8 cellular contexts compared by ENCODE assay signal in the genomic region with DNA sequence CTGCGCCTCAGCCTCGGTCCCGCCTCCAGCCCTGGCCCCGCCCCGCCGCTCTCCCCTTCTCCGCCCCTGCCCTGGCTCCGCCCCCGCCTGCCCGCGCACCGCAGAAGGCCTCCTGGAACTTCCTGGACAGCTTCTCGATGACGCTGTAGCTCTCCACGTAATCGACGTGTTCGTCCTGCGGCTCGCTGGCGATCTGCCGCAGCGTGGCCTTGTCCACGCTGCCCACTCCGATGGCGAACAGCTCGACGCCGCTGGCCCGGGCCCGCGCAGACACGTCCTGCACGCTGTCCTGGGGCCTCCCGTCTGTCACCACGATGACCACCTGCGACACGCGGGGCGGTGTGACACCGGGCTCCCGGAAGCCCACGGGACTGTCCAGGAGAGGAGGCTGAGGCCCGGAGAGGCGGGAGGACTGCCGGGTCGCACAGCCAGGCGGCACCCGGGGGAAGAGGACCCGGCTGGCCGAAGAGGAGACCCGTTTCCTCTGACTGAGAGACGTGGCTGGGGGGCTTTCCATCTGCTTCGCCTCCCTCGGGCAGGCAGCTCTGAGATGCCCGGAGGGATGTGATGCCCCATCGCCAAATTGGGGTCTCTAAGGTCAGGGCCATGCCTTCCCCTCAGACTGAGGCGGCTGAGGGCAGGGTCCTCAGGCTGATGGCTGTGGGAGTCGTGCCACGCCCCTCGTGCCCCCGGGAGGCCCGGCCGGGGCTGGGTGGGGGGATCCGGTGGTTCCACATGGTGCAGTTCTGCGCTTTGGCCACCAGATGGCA. TPM values are rescaled to one million over a fixed set of nuclear protein-coding genes. Genes with fewer than 3 reads are reported as not detected.
DNase-seq lines count a peak whose midpoint lies in the region; ATAC-seq and TF ChIP-seq lines count a peak whose summit lies in the region.

No MANE protein-coding gene starts in this region.

- H3K36me3 ChIP-seq in CD8-positive, alpha-beta memory T cell (ENCODE audit: insufficient read depth, low read length), result peaks cover 16% of the 10 kb centered on the region
- H3K36me3 ChIP-seq in PC-3 (ENCODE audit: low read depth, low read length) (no peaks in the 10 kb centered on the region), esophagus muscularis mucosa (peaks cover 0 to 16% (median 6%) of the 10 kb centered on the region in 4 donors)
- peaks cover 0 to 27% (median 0%) of the 10 kb centered on the region in 3 experiments for H3K36me3 ChIP-seq in naive thymus-derived CD4-positive, alpha-beta T cell (ENCODE audit: control insufficient read depth in 2 of 3, insufficient read depth in 3 of 3, low read length in 3 of 3)

- H3K4me1 ChIP-seq in CD8-positive, alpha-beta memory T cell (ENCODE audit: insufficient read depth, low read length), result peaks cover 26% of the 10 kb centered on the region
- H3K4me1 ChIP-seq in PC-3 (ENCODE audit: insufficient read depth, low read length) (peaks cover 10% of the 10 kb centered on the region), esophagus muscularis mucosa (peaks cover 10 to 22% (median 17%) of the 10 kb centered on the region in 4 donors)
- H3K4me1 ChIP-seq in naive thymus-derived CD4-positive, alpha-beta T cell (ENCODE audit: control insufficient read depth in 2 of 2, insufficient read depth in 2 of 2, low read length in 2 of 2), result peaks cover 10 to 37% of the 10 kb centered on the region in 2 donors

- H3K27ac ChIP-seq in CD8-positive, alpha-beta memory T cell (ENCODE audit: low read depth, low read length), result peak overlapping the region; percentile 100
- H3K27ac ChIP-seq in HL-60 (replicated peaks) (peak overlapping the region; percentile 89), PC-3 (ENCODE audit: low read length) (peak overlapping the region; percentile 81), esophagus muscularis mucosa (replicated peaks in 1 of 4) (peak overlapping the region; percentile 95 to 100 (median 100))
- peak overlapping the region; percentile 100 for H3K27ac ChIP-seq in naive thymus-derived CD4-positive, alpha-beta T cell (ENCODE audit: low read depth, low read length)

- no peaks in the 10 kb centered on the region for H4K20me1 ChIP-seq in PC-3 (ENCODE audit: low read length)

- peak; percentile 82 for TF ChIP-seq CTCF in HL-60 (IDR thresholded peaks at IDR 0.05; ENCODE audit: insufficient read depth, low read length)
- peak; percentile 96 for TF ChIP-seq CTCF in PC-3 (conservative IDR thresholded peaks at IDR 0.05; ENCODE audit: low read depth, low read length)
- peak in 2 of 3 experiments; percentile 97 to 99 for TF ChIP-seq CTCF in esophagus muscularis mucosa (IDR thresholded peaks at IDR 0.05)

- H3K9me3 Mint-ChIP-seq in CD8-positive, alpha-beta memory T cell, result peaks cover 0 to 7% (median 4%) of the 10 kb centered on the region in 5 donors
- H3K9me3 Mint-ChIP-seq in activated T-cell treated with anti-CD3 and anti-CD28 coated beads, Interleukin-2, amount 50 U/mL, for 4 hours, result peaks cover 8% of the 10 kb centered on the region
- H3K9me3 Mint-ChIP-seq in naive thymus-derived CD4-positive, alpha-beta T cell, result peaks cover 0 to 9% (median 0%) of the 10 kb centered on the region in 11 donors
- peaks cover 3% of the 10 kb centered on the region for H3K9me3 Mint-ChIP-seq in stimulated activated memory B cell treated with anti-CD40 and anti-IgM and Interleukin-4, amounts not matched to agents 10 μg/mL and 1 μg/mL and 100 μg/mL, for 72 hours

- no peaks in the 10 kb centered on the region for H3K79me2 ChIP-seq in PC-3 (ENCODE audit: low read length)

- intact Hi-C loops in PC-3 (cut with micrococcal nuclease), result loop anchor here (1.0 to 5.0 kb wide), 2 partner anchors 192 to 1482 kb away; partner anchors contain the start of gene PTPRU
- intact Hi-C loops in esophagus muscularis mucosa (cut with DNase I), result loop anchor here (1.0 kb wide), 1 partner anchor 60 kb away; no protein-coding TSS in a partner anchor
- intact Hi-C loops in naive thymus-derived CD4-positive, alpha-beta T cell (cut with micrococcal nuclease), result loop anchor here (1.0 to 10.0 kb wide), 17 partner anchors 24 to 1982 kb away; partner anchors contain the start of genes LAPTM5 (in 2 of the 2), PUM1 (in 2 of the 2), SNRNP40 (in 2 of the 2) and PTPRU (in 1 of the 2)

- peak overlapping the region; percentile 88 to 99 (median 96) for H3K27ac Mint-ChIP-seq in CD8-positive, alpha-beta memory T cell
- H3K27ac Mint-ChIP-seq in naive thymus-derived CD4-positive, alpha-beta T cell, result peak overlapping the region; percentile 86 to 97 (median 94)
- peak overlapping the region; percentile 97 for H3K27ac Mint-ChIP-seq in stimulated activated memory B cell treated with anti-CD40 and anti-IgM and Interleukin-4, amounts not matched to agents 10 μg/mL and 1 μg/mL and 100 μg/mL, for 72 hours

- no peaks in the 10 kb centered on the region for H3K9me3 ChIP-seq in CD8-positive, alpha-beta memory T cell (ENCODE audit: low read length)
- H3K9me3 ChIP-seq in PC-3 (ENCODE audit: low read length) (no peaks in the 10 kb centered on the region), esophagus muscularis mucosa (peaks cover 0 to 4% (median 0%) of the 10 kb centered on the region in 4 donors)
- peaks cover 0 to 9% (median 0%) of the 10 kb centered on the region in 3 experiments for H3K9me3 ChIP-seq in naive thymus-derived CD4-positive, alpha-beta T cell (ENCODE audit: control insufficient read depth in 2 of 3, low read length in 3 of 3)

- H3K4me2 ChIP-seq in PC-3 (ENCODE audit: low read length), result peak overlapping the region; percentile 89

- peak; percentile 73 to 96 (median 89) for DNase-seq in CD8-positive, alpha-beta memory T cell
- peak; percentile 93 to 97 for DNase-seq in HL-60 (ENCODE audit: low read depth in 1 of 2, low spot score in 1 of 2)
- no peak for DNase-seq in PC-3
- DNase-seq in activated T-cell treated with anti-CD3 and anti-CD28 coated beads, Interleukin-2, amount 50 U/mL, for 4 hours, result peak; percentile 85
- peak; percentile 96 for DNase-seq in esophagus muscularis mucosa (ENCODE audit: extremely low spot score)
- peak; percentile 75 to 97 (median 96) for DNase-seq in naive thymus-derived CD4-positive, alpha-beta T cell

- peak; percentile 59 for TF ChIP-seq POLR2A in esophagus muscularis mucosa (IDR thresholded peaks at IDR 0.05; ENCODE audit: low read depth)

- no peaks in the 10 kb centered on the region for H3K9me2 ChIP-seq in PC-3 (replicated peaks; ENCODE audit: low read length)

- H3K4me3 ChIP-seq in CD8-positive, alpha-beta memory T cell (ENCODE audit: low read length), result peak overlapping the region; percentile 88
- H3K4me3 ChIP-seq in HL-60 (replicated peaks; ENCODE audit: insufficient read depth, low read length), result peak overlapping the region; percentile 51
- peak overlapping the region; percentile 67 for H3K4me3 ChIP-seq in PC-3 (ENCODE audit: low read length)
- peak overlapping the region; percentile 60 to 75 (median 68) for H3K4me3 ChIP-seq in esophagus muscularis mucosa
- H3K4me3 ChIP-seq in naive thymus-derived CD4-positive, alpha-beta T cell (ENCODE audit: low read length), result peak overlapping the region; percentile 88

- CTCF ChIA-PET in CD8-positive, alpha-beta memory T cell (lab: Charles Lee), result interaction anchor here (0.7 to 19.6 kb wide), 19 partner anchors 9 to 347 kb away, joined by 3 to 525 read pairs (median 6); partner anchors contain the start of genes LAPTM5 and PUM1
- CTCF ChIA-PET in PC-3 (lab: Charles Lee), result interaction anchor here (0.5 to 1.6 kb wide), 11 partner anchors 11 to 1461 kb away, joined by 3 to 67 read pairs (median 4); no protein-coding TSS in a partner anchor
- CTCF ChIA-PET in naive thymus-derived CD4-positive, alpha-beta T cell (lab: Charles Lee), result interaction anchor here (0.6 to 5.2 kb wide), 21 partner anchors 9 to 1537 kb away, joined by 3 to 149 read pairs (median 9); partner anchors contain the start of genes LAPTM5, MECR and SRSF4

- peak overlapping the region; percentile 79 to 93 (median 89) for H3K4me3 Mint-ChIP-seq in CD8-positive, alpha-beta memory T cell
- H3K4me3 Mint-ChIP-seq in activated T-cell treated with anti-CD3 and anti-CD28 coated beads, Interleukin-2, amount 50 U/mL, for 4 hours, result peak overlapping the region; percentile 86
- peak overlapping the region; percentile 83 to 96 (median 91) for H3K4me3 Mint-ChIP-seq in naive thymus-derived CD4-positive, alpha-beta T cell
- H3K4me3 Mint-ChIP-seq in stimulated activated memory B cell treated with anti-CD40 and anti-IgM and Interleukin-4, amounts not matched to agents 10 μg/mL and 1 μg/mL and 100 μg/mL, for 72 hours, result peak overlapping the region; percentile 97

- H3F3A ChIP-seq in PC-3 (ENCODE audit: low read length, unreplicated experiment), result no peaks in the 10 kb centered on the region

- peaks cover 0 to 19% (median 6%) of the 10 kb centered on the region in 3 donors for H3K36me3 Mint-ChIP-seq in CD8-positive, alpha-beta memory T cell
- H3K36me3 Mint-ChIP-seq in activated T-cell treated with anti-CD3 and anti-CD28 coated beads, Interleukin-2, amount 50 U/mL, for 4 hours (ENCODE audit: insufficient read depth), result peaks cover 2% of the 10 kb centered on the region
- H3K36me3 Mint-ChIP-seq in naive thymus-derived CD4-positive, alpha-beta T cell, result peaks cover 0 to 10% (median 0%) of the 10 kb centered on the region in 5 donors
- H3K36me3 Mint-ChIP-seq in stimulated activated memory B cell treated with anti-CD40 and anti-IgM and Interleukin-4, amounts not matched to agents 10 μg/mL and 1 μg/mL and 100 μg/mL, for 72 hours, result no peaks in the 10 kb centered on the region

- H3K9ac ChIP-seq in PC-3 (ENCODE audit: low read length), result peak overlapping the region; percentile 90

- ATAC-seq in GM19438 (IDR thresholded peaks at IDR 0.05; ENCODE audit: low read depth, unreplicated experiment) (peak; percentile 52), PC-3 (peak; percentile 71)
- ATAC-seq in activated T-cell treated with anti-CD3 and anti-CD28 coated beads, Interleukin-2, amount 50 U/mL, for 4 hours, result peak; percentile 73 to 77
- ATAC-seq in naive thymus-derived CD4-positive, alpha-beta T cell, result peak; percentile 78
- peak; percentile 87 for ATAC-seq in stimulated activated memory B cell treated with anti-CD40 and anti-IgM and Interleukin-4, amounts not matched to agents 10 μg/mL and 1 μg/mL and 100 μg/mL, for 72 hours

- peaks cover 21 to 48% (median 27%) of the 10 kb centered on the region in 3 donors for H3K4me1 Mint-ChIP-seq in CD8-positive, alpha-beta memory T cell
- peaks cover 30% of the 10 kb centered on the region for H3K4me1 Mint-ChIP-seq in activated T-cell treated with anti-CD3 and anti-CD28 coated beads, Interleukin-2, amount 50 U/mL, for 4 hours (ENCODE audit: low read depth)
- peaks cover 18 to 49% (median 38%) of the 10 kb centered on the region in 7 donors for H3K4me1 Mint-ChIP-seq in naive thymus-derived CD4-positive, alpha-beta T cell
- H3K4me1 Mint-ChIP-seq in stimulated activated memory B cell treated with anti-CD40 and anti-IgM and Interleukin-4, amounts not matched to agents 10 μg/mL and 1 μg/mL and 100 μg/mL, for 72 hours, result peaks cover 49% of the 10 kb centered on the region

- TF ChIP-seq EP300 in esophagus muscularis mucosa (IDR thresholded peaks at IDR 0.05), result no peak

- BruUV-seq in PC-3 (replicated peaks; lab: Mats Ljungman, UMichigan), result TSS peak; percentile 33

- under 1% methylated on average over 40 of the region's 66 CpGs for WGBS in esophagus muscularis mucosa

- H3K27me3 ChIP-seq in CD8-positive, alpha-beta memory T cell (ENCODE audit: insufficient read depth, low read length, poor library complexity, severe bottlenecking), result no peaks in the 10 kb centered on the region
- H3K27me3 ChIP-seq in HL-60 (ENCODE audit: insufficient read depth, poor library complexity, severe bottlenecking) (no peaks in the 10 kb centered on the region), PC-3 (ENCODE audit: low read length) (no peaks in the 10 kb centered on the region), esophagus muscularis mucosa (no peaks in the 10 kb centered on the region)
- no peaks in the 10 kb centered on the region for H3K27me3 ChIP-seq in naive thymus-derived CD4-positive, alpha-beta T cell (ENCODE audit: control insufficient read depth in 2 of 2, insufficient read depth in 2 of 2, low read length in 2 of 2)

- peak overlapping the region; percentile 67 for H2AFZ ChIP-seq in PC-3 (ENCODE audit: low read length)

- H3K27me3 Mint-ChIP-seq in CD8-positive, alpha-beta memory T cell, result no peaks in the 10 kb centered on the region
- H3K27me3 Mint-ChIP-seq in activated T-cell treated with anti-CD3 and anti-CD28 coated beads, Interleukin-2, amount 50 U/mL, for 4 hours (ENCODE audit: low read depth), result no peaks in the 10 kb centered on the region
- no peaks in the 10 kb centered on the region for H3K27me3 Mint-ChIP-seq in naive thymus-derived CD4-positive, alpha-beta T cell
- H3K27me3 Mint-ChIP-seq in stimulated activated memory B cell treated with anti-CD40 and anti-IgM and Interleukin-4, amounts not matched to agents 10 μg/mL and 1 μg/mL and 100 μg/mL, for 72 hours, result no peaks in the 10 kb centered on the region

- POLR2A ChIA-PET in CD8-positive, alpha-beta memory T cell (lab: Charles Lee), result interaction anchor here (0.6 to 3.0 kb wide), 18 partner anchors 8 to 1487 kb away, joined by 3 to 25 read pairs (median 4); partner anchors contain the start of gene LAPTM5
- POLR2A ChIA-PET in PC-3 (lab: Charles Lee; ENCODE audit: unreplicated experiment), result interaction anchor here (0.6 to 0.7 kb wide), 9 partner anchors 61 to 1460 kb away, joined by 3 to 8 read pairs (median 4); no protein-coding TSS in a partner anchor
- POLR2A ChIA-PET in naive thymus-derived CD4-positive, alpha-beta T cell (lab: Charles Lee), result interaction anchor here (0.5 to 42.4 kb wide), 12 partner anchors 12 to 578 kb away, joined by 3 to 1281 read pairs (median 4); partner anchors contain the start of genes LAPTM5, SNRNP40 and ZCCHC17

RNA-seq across cellular contexts. Expression of gene MATN1, which starts 4.6 kb away (rescaled TPM):
- total RNA-seq in CD8-positive, alpha-beta memory T cell, result under 1 TPM; 0.59 to 0.91 TPM
- not detected for polyA plus RNA-seq in CD8-positive, alpha-beta memory T cell
- total RNA-seq in PC-3 (2014; rRNA removed), result 0.63 TPM in 1 of 2 replicates, not detected in the other
- total RNA-seq in activated T-cell treated with anti-CD3 and anti-CD28 coated beads, Interleukin-2, amount 50 U/mL, for 4 hours, result 1 to 10 TPM; 2.0 to 2.9 (median 2.3) TPM
- not detected for total RNA-seq in esophagus muscularis mucosa
- total RNA-seq in naive thymus-derived CD4-positive, alpha-beta T cell, result 1 to 10 TPM in 2 of 5 experiments, under 1 TPM in 3; 0.08 to 3.6 (median 0.22) TPM
- not detected for polyA plus RNA-seq in naive thymus-derived CD4-positive, alpha-beta T cell

RNA-seq across cellular contexts. Expression of gene LAPTM5, which starts 38.8 kb away (rescaled TPM):
- 100 to 1,000 TPM; 204 to 206 TPM for total RNA-seq in CD8-positive, alpha-beta memory T cell
- 589 TPM for polyA plus RNA-seq in CD8-positive, alpha-beta memory T cell
- not detected in 2 replicates for total RNA-seq in PC-3 (2014; rRNA removed)
- total RNA-seq in activated T-cell treated with anti-CD3 and anti-CD28 coated beads, Interleukin-2, amount 50 U/mL, for 4 hours, result 10 to 100 TPM; 68.3 to 97.3 (median 86.8) TPM
- total RNA-seq in esophagus muscularis mucosa, result 10 to 100 TPM; 32.4 to 83.7 (median 36.3) TPM
- total RNA-seq in naive thymus-derived CD4-positive, alpha-beta T cell, result 100 to 1,000 TPM; 464 to 783 (median 647) TPM
- 100 to 1,000 TPM; 551 to 556 TPM for polyA plus RNA-seq in naive thymus-derived CD4-positive, alpha-beta T cell

Comparison
In these comparisons a context has a peak if more than half of its experiments do, and no peak if none do; other contexts are left out.
1. RNA of gene LAPTM5, which starts 38.8 kb away (total RNA-seq): 464 to 783 TPM in naive thymus-derived CD4-positive, alpha-beta T cell, 204 to 206 TPM in CD8-positive, alpha-beta memory T cell, 68.3 to 97.3 TPM in activated T-cell treated with anti-CD3 and anti-CD28 coated beads, Interleukin-2, amount 50 U/mL, for 4 hours and 32.4 to 83.7 TPM in esophagus muscularis mucosa; not detected in PC-3; every median in the first group is over 10 times any median in the second.
2. Peak in every context shown above with its lines, with median percentiles within 50 percentile points of each other: H3K27ac ChIP-seq, H3K4me3 ChIP-seq, H3K27ac Mint-ChIP-seq, H3K4me3 Mint-ChIP-seq, ATAC-seq and CTCF ChIP-seq.